In the genomic region with DNA sequence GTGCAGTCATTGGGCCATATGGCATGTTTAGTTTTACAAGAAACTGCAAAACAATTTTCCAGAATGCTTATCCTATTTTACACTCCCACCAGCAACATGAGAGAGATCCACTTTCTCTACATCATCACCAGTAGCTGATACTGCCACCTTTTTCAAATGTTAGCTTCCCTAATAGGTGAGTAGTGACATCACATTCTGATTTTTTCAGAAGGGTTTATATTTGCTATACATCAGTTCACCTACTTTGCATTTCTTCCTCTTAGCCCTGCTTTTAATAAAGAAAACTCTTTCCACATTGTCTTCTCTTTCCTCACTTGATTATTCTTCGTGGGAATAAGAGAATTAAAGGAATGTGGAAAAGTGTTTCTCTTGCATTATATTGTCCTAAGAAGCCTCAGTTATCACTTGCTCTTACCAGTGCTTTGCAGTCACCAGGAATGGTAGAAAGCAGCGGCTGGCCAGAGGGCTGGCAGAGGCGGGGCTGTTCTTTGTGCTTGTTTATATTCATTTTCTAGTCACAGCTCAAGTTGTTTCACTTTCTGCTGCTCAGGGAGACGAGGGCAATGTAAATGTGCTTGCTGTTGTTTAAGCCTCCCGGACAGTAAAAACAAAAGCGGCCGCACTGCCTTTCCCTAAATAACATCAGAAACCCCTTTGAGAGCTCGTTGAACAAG, we compare ENCODE assay signal across 8 cellular contexts.
DNase-seq lines count a peak whose midpoint lies in the region; ATAC-seq, FAIRE-seq and TF ChIP-seq lines count a peak whose summit lies in the region.

No MANE protein-coding gene starts in this region.

- no peaks in the 10 kb centered on the region for H3K36me3 ChIP-seq in SJSA1
- H3K36me3 ChIP-seq in gastroesophageal sphincter, result no peaks in the 10 kb centered on the region
- no peaks in the 10 kb centered on the region for H3K36me3 ChIP-seq in small intestine (ENCODE audit: control insufficient read depth in 2 of 2, insufficient read depth in 2 of 2, low read length in 2 of 2)
- H3K36me3 ChIP-seq in effector memory CD4-positive, alpha-beta T cell (ENCODE audit: control insufficient read depth, insufficient read depth, low read length), result no peaks in the 10 kb centered on the region

- TF ChIP-seq CTCF in A549 (IDR thresholded peaks at IDR 0.05) (no peak), gastroesophageal sphincter (IDR thresholded peaks at IDR 0.05) (no peak)

- CTCF ChIA-PET in A549 (lab: Yijun Ruan, JAX), result interaction anchor here (1.2 to 1.5 kb wide), 2 partner anchors 12 to 17 kb away, joined by 3 read pairs; no protein-coding TSS in a partner anchor

- no peak for DNase-seq in A549 (ENCODE audit: low read depth in 1 of 2, low spot score in 1 of 2)
- peak; percentile 78 to 89 for DNase-seq in SJSA1 (ENCODE audit: low read depth in 1 of 2, low spot score in 2 of 2)
- DNase-seq in small intestine, result peak; percentile 80
- DNase-seq in effector memory CD4-positive, alpha-beta T cell, result no peak
- DNase-seq in activated effector memory CD4-positive, alpha-beta T cell treated with Interleukin-2 at 50 U/mL for 16 hours, result no peak

- TF ChIP-seq RAD21 in A549 (conservative IDR thresholded peaks at IDR 0.05 in 1 of 2, IDR thresholded peaks at IDR 0.05 in 1 of 2), result no peak

- FAIRE-seq in A549 (lab: Jason Lieb, UNC) (no peak), small intestine (lab: Jason Lieb, UNC) (no peak)

- ATAC-seq in A549, result no peak
- ATAC-seq in GM18858 (IDR thresholded peaks at IDR 0.05; ENCODE audit: unreplicated experiment), result peak; percentile 92
- peak; percentile 91 for ATAC-seq in HG02973 (IDR thresholded peaks at IDR 0.05; ENCODE audit: unreplicated experiment)
- ATAC-seq in gastroesophageal sphincter, result peak; percentile 38

- POLR2A ChIA-PET in A549 (lab: Yijun Ruan, JAX), result no interaction called here

- H3K27ac ChIP-seq in A549 (peak overlapping the region; percentile 44 to 48; a peak in 5 of 6 replicates), SJSA1 (peak overlapping the region; percentile 89), gastroesophageal sphincter (peak overlapping the region; percentile 83 to 90 (median 84)), small intestine (ENCODE audit: low read depth in 1 of 2, low read length in 1 of 2) (peak overlapping the region; percentile 66 to 86)
- H3K27ac ChIP-seq in effector memory CD4-positive, alpha-beta T cell (ENCODE audit: insufficient read depth, low read length, poor library complexity, severe bottlenecking), result no peak overlapping the region

- H3K4me1 ChIP-seq in A549, result peaks cover 43% of the 10 kb centered on the region
- H3K4me1 ChIP-seq in SJSA1 (replicated peaks), result peaks cover 98% of the 10 kb centered on the region
- peaks cover 19 to 79% (median 34%) of the 10 kb centered on the region in 3 donors for H3K4me1 ChIP-seq in gastroesophageal sphincter
- peaks cover 0 to 5% of the 10 kb centered on the region in 2 donors for H3K4me1 ChIP-seq in small intestine (ENCODE audit: control insufficient read depth in 2 of 2, insufficient read depth in 1 of 2, low read depth in 1 of 2, low read length in 1 of 2)
- H3K4me1 ChIP-seq in effector memory CD4-positive, alpha-beta T cell (ENCODE audit: control insufficient read depth, insufficient read depth, low read length, poor library complexity, severe bottlenecking), result no peaks in the 10 kb centered on the region

- 58% methylated on average over 8 of the region's 8 CpGs for WGBS in A549 (ENCODE audit: missing lambda C conversion rate)
- WGBS in gastroesophageal sphincter (ENCODE audit: low coverage in 1 of 2), 2 donors, result 2% methylated on average over 5 to 7 of the region's 8 CpGs
- 1 to 13% (median 6%) methylated on average over 8 of the region's 8 CpGs for WGBS in small intestine, 3 donors

- TF ChIP-seq EP300 in A549 (IDR thresholded peaks at IDR 0.05) (no peak), gastroesophageal sphincter (IDR thresholded peaks at IDR 0.05) (no peak)

- H3K4me3 ChIP-seq in A549 (no peak overlapping the region), SJSA1 (peak overlapping the region; percentile 11), gastroesophageal sphincter (peak overlapping the region in 1 of 2 donors; percentile 30), small intestine (ENCODE audit: low read depth in 1 of 2, low read length in 2 of 2) (peak overlapping the region in 1 of 2 donors; percentile 39)
- no peak overlapping the region for H3K4me3 ChIP-seq in effector memory CD4-positive, alpha-beta T cell (ENCODE audit: insufficient read depth, low read depth, low read length, poor library complexity, severe bottlenecking)

- H3K27me3 ChIP-seq in SJSA1 (replicated peaks) (no peaks in the 10 kb centered on the region), gastroesophageal sphincter (no peaks in the 10 kb centered on the region), small intestine (ENCODE audit: control insufficient read depth in 2 of 2, insufficient read depth in 2 of 2, low read length in 2 of 2) (no peaks in the 10 kb centered on the region)
- no peaks in the 10 kb centered on the region for H3K27me3 ChIP-seq in effector memory CD4-positive, alpha-beta T cell (replicated peaks; ENCODE audit: control insufficient read depth, insufficient read depth, low read length, poor library complexity, severe bottlenecking)

- TF ChIP-seq POLR2A in A549 (IDR thresholded peaks at IDR 0.05; ENCODE audit: low read length), result no peak
- no peak for TF ChIP-seq POLR2A in gastroesophageal sphincter (IDR thresholded peaks at IDR 0.05)

- H3K4me2 ChIP-seq in A549, result peak overlapping the region; percentile 50

- H3K9me3 ChIP-seq in A549 (no peaks in the 10 kb centered on the region), SJSA1 (replicated peaks) (no peaks in the 10 kb centered on the region), gastroesophageal sphincter (no peaks in the 10 kb centered on the region), small intestine (ENCODE audit: control insufficient read depth, low read depth) (no peaks in the 10 kb centered on the region)
- no peaks in the 10 kb centered on the region for H3K9me3 ChIP-seq in effector memory CD4-positive, alpha-beta T cell (ENCODE audit: control insufficient read depth, low read length)

TF ChIP-seq in A549, 52 proteins besides CTCF, POLR2A, EP300 and RAD21:
- TF ChIP-seq ZNF302 (CRISPR knock-in tag; IDR thresholded peaks at IDR 0.05), result no peak
- TF ChIP-seq, protein P1, sequence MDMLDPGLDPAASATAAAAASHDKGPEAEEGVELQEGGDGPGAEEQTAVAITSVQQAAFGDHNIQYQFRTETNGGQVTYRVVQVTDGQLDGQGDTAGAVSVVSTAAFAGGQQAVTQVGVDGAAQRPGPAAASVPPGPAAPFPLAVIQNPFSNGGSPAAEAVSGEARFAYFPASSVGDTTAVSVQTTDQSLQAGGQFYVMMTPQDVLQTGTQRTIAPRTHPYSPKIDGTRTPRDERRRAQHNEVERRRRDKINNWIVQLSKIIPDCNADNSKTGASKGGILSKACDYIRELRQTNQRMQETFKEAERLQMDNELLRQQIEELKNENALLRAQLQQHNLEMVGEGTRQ (IDR thresholded peaks at IDR 0.05), result no peak

Comparison
In these comparisons a context has a peak if more than half of its experiments do, and no peak if none do; other contexts are left out.
1. ATAC-seq: peak in GM18858 (single experiment), HG02973 (single experiment) and gastroesophageal sphincter (single experiment); none in A549 (0 of 2).
2. DNase-seq: peak in SJSA1 (2 of 2) and small intestine (single experiment); none in A549 (0 of 2), effector memory CD4-positive, alpha-beta T cell (0 of 3) and activated effector memory CD4-positive, alpha-beta T cell treated with Interleukin-2 at 50 U/mL for 16 hours (single experiment).